ENCODE assay signal across 22 cellular contexts in the genomic region with DNA sequence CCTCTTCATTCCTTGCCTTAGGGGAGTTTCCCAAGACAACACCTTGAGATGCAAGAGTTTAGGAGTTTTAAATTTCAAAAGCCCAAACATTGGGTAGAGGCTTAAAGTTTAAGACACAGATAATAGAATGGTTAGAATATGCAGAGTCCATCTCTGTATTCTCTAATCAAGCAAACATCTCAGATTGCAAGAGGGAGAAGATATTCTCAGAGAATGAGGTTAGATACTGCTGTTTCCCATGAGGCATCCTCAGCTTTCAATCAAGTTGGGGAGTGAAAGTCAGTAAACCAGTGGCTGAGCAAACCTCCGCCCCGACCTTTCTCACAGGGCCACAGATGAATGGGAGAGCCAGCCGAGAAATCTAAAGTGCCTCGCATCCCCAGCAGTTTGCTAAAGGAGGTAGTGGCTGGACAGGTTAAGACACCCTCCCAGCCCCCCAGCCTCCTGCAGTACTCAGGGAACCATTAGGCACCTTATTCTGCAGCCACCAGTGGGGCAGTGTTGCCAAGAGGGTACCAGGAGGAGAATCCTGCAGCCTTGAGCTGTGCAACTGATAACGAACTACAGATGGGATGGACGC. TPM values are rescaled to one million over a fixed set of nuclear protein-coding genes. Genes with fewer than 3 reads are reported as not detected.
DNase-seq lines count a peak whose midpoint lies in the region; ATAC-seq and TF ChIP-seq lines count a peak whose summit lies in the region.
"Had no signal": no experiment of that assay in that cellular context is flagged by ENCODE, and none has a peak within 500 bp of the region (broad histone marks: within the 10 kb centered on the region; RNA-seq: fewer than 3 reads in every experiment).

No MANE protein-coding gene starts in this region.

- H3K4me1 Mint-ChIP-seq in WTC11, result peaks cover 34% of the 10 kb centered on the region

- H3K4me3 Mint-ChIP-seq in WTC11, result peak overlapping the region; percentile 35
- H3K4me3 Mint-ChIP-seq: HFFc6 had no signal

- H3K36me3 ChIP-seq in H7 (replicated peaks; ENCODE audit: control insufficient read depth, insufficient read depth, low read length) (no peaks in the 10 kb centered on the region; the same call in 1 of the 2 replicates), iPS-18a (ENCODE audit: control insufficient read depth, low read depth, low read length) (no peaks in the 10 kb centered on the region), upper lobe of right lung (no peaks in the 10 kb centered on the region), sigmoid colon (no peaks in the 10 kb centered on the region)
- H3K36me3 ChIP-seq: HAP-1, SJSA1 had no signal

- ATAC-seq in WTC11 (peak; percentile 85), upper lobe of right lung (no peak)

- DNase-seq in H7 (peak; percentile 57), WTC11 (ENCODE audit: low spot score) (peak; percentile 38), upper lobe of right lung (peak; percentile 56), NCI-H128 (lab: John Stamatoyannopoulos, UW; ENCODE audit: unreplicated experiment) (no peak), sigmoid colon (no peak)
- no peak for DNase-seq in stimulated activated CD4-positive, alpha-beta T cell treated with anti-CD3 and anti-CD28 coated beads, Interleukin-2, amount 100 ng/mL, for 24 hours
- DNase-seq: Calu3; DMS153; DND-41; HFFc6; NCI-H1092; NCI-H1436 treated with DMSO at 0.1 percent for 48 hours; NCI-H187 treated with DMSO at 0.1 percent for 48 hours; NCI-H446; NCI-H524 treated with DMSO at 0.1 percent for 48 hours; NCI-H82; NK-92 treated with Interleukin-12 subunit alpha and Interleukin-12 subunit beta, amount 100 ng/mL, for 24 hours; PC-9; Right ventricle myocardium superior had no signal

- intact Hi-C loops in upper lobe of right lung (cut with DNase I), result no loop called here
- intact Hi-C loops in sigmoid colon (cut with DNase I), result no loop called here

- H3K27me3 ChIP-seq in H7 (ENCODE audit: control insufficient read depth, insufficient read depth, low read length), result no peaks in the 10 kb centered on the region
- no peaks in the 10 kb centered on the region for H3K27me3 ChIP-seq in iPS-18a (ENCODE audit: control insufficient read depth, insufficient read depth, low read length)
- no peaks in the 10 kb centered on the region for H3K27me3 ChIP-seq in upper lobe of right lung
- no peaks in the 10 kb centered on the region for H3K27me3 ChIP-seq in sigmoid colon
- H3K27me3 ChIP-seq: SJSA1 had no signal

- H3K27ac ChIP-seq in iPS-18a (ENCODE audit: low read length) (peak overlapping the region; percentile 24), upper lobe of right lung (no peak overlapping the region), sigmoid colon (no peak overlapping the region)
- H3K27ac ChIP-seq: PC-9, SJSA1 had no signal

- WGBS in sigmoid colon, 2 donors, result 94 to 98% methylated on average over 6 of the region's 6 CpGs

- H3K9me3 ChIP-seq in iPS-18a (ENCODE audit: control insufficient read depth, low read depth, low read length) (no peaks in the 10 kb centered on the region), upper lobe of right lung (no peaks in the 10 kb centered on the region), sigmoid colon (no peaks in the 10 kb centered on the region)
- H3K9me3 ChIP-seq: HAP-1, SJSA1 had no signal

- H3K4me3 ChIP-seq in H7 (ENCODE audit: insufficient read depth, low read depth, low read length) (no peak overlapping the region), iPS-18a (ENCODE audit: low read length) (no peak overlapping the region), upper lobe of right lung (no peak overlapping the region), sigmoid colon (no peak overlapping the region)
- H3K4me3 ChIP-seq: HAP-1, PC-9, SJSA1 had no signal

- H3K27me3 Mint-ChIP-seq in WTC11 (ENCODE audit: low read depth), result no peaks in the 10 kb centered on the region

- peaks cover 12% of the 10 kb centered on the region for H3K4me1 ChIP-seq in iPS-18a (ENCODE audit: control insufficient read depth, low read depth, low read length)
- H3K4me1 ChIP-seq in upper lobe of right lung, result no peaks in the 10 kb centered on the region
- no peaks in the 10 kb centered on the region for H3K4me1 ChIP-seq in sigmoid colon
- H3K4me1 ChIP-seq: HAP-1, SJSA1 had no signal

- H3K27ac Mint-ChIP-seq in WTC11, result peak overlapping the region; percentile 93
- H3K27ac Mint-ChIP-seq: HFFc6 had no signal

- no peaks in the 10 kb centered on the region for H3K9me3 Mint-ChIP-seq in WTC11
- H3K9me3 Mint-ChIP-seq: HFFc6 had no signal

- H3K36me3 Mint-ChIP-seq in WTC11, result peaks cover 3% of the 10 kb centered on the region; the same call in 1 of the 2 replicates

- H3K9ac ChIP-seq in iPS-18a (ENCODE audit: low read length), result no peak overlapping the region

- CTCF ChIA-PET in WTC11 (lab: Charles Lee), result interaction anchor here (0.6 kb wide), 1 partner anchor 20 kb away, joined by 4 read pairs; no protein-coding TSS in a partner anchor

- TF ChIP-seq EP300 in sigmoid colon (IDR thresholded peaks at IDR 0.05), result no peak

- POLR2A ChIA-PET in WTC11 (lab: Charles Lee), result no interaction called here

- TF ChIP-seq POLR2A in sigmoid colon (IDR thresholded peaks at IDR 0.05), result no peak

- no peak for TF ChIP-seq CTCF in WTC11 (IDR thresholded peaks at IDR 0.05)
- no peak for TF ChIP-seq CTCF in upper lobe of right lung (IDR thresholded peaks at IDR 0.05)
- TF ChIP-seq CTCF in sigmoid colon (IDR thresholded peaks at IDR 0.05), result no peak

TF ChIP-seq in WTC11, 78 proteins besides CTCF, POLR2A, EP300 and RAD21 (continues in another document):
- TF ChIP-seq GRHL2 (CRISPR knock-in tag; IDR thresholded peaks at IDR 0.05; ENCODE audit: insufficient replicate concordance, severe bottlenecking) (no peak), NR3C1 (CRISPR knock-in tag; conservative IDR thresholded peaks at IDR 0.05; ENCODE audit: low read depth) (no peak), USF2 (CRISPR knock-in tag; IDR thresholded peaks at IDR 0.05) (no peak), ATF1 (CRISPR knock-in tag; IDR thresholded peaks at IDR 0.05) (no peak), OVOL2 (CRISPR knock-in tag; IDR thresholded peaks at IDR 0.05; ENCODE audit: borderline replicate concordance) (no peak), HMGXB4 (CRISPR knock-in tag; IDR thresholded peaks at IDR 0.05) (no peak), FOXJ3 (CRISPR knock-in tag; IDR thresholded peaks at IDR 0.05; ENCODE audit: borderline replicate concordance) (no peak), ZNF121 (CRISPR knock-in tag; IDR thresholded peaks at IDR 0.05) (no peak), CREB1 (CRISPR knock-in tag; IDR thresholded peaks at IDR 0.05) (no peak), SP1 (CRISPR knock-in tag; conservative IDR thresholded peaks at IDR 0.05) (no peak), ZNF138 (CRISPR knock-in tag; conservative IDR thresholded peaks at IDR 0.05) (no peak), ZNF671 (CRISPR knock-in tag; IDR thresholded peaks at IDR 0.05) (no peak), FOXP4 (CRISPR knock-in tag; IDR thresholded peaks at IDR 0.05) (no peak), TEAD4 (CRISPR knock-in tag; IDR thresholded peaks at IDR 0.05) (no peak), ZNF423 (CRISPR knock-in tag; IDR thresholded peaks at IDR 0.05) (no peak), EMX1 (CRISPR knock-in tag; IDR thresholded peaks at IDR 0.05) (no peak), MYBL2 (CRISPR knock-in tag; IDR thresholded peaks at IDR 0.05) (no peak)

RNA-seq across cellular contexts. Expression of gene FBXO36, which starts 30.0 kb away (rescaled TPM):
- total RNA-seq in H7 (2014; rRNA removed; shearing (Covaris generic)), result 7.9 and 10.2 TPM in 2 replicates
- total RNA-seq in WTC11 (2021) (4.0 to 5.3 TPM (median 4.6 TPM) in 3 replicates), upper lobe of right lung (1.8 TPM), sigmoid colon (1 to 10 TPM; 2.9 to 3.5 (median 3.1) TPM)
- polyA plus RNA-seq in sigmoid colon, result 1 to 10 TPM in 1 of 3 donors, under 1 TPM in 2; 0.90 to 2.4 (median 0.92) TPM

RNA-seq across cellular contexts. Expression of gene TRIP12, which starts 30.5 kb away (rescaled TPM):
- total RNA-seq in H7 (2014; rRNA removed; shearing (Covaris generic)), result 74.9 and 89.8 TPM in 2 replicates
- total RNA-seq in WTC11 (2021) (146 to 152 TPM (median 149 TPM) in 3 replicates), upper lobe of right lung (211 TPM), sigmoid colon (100 to 1,000 TPM; 144 to 168 (median 159) TPM)
- 10 to 100 TPM; 20.4 to 49.5 (median 23.8) TPM for polyA plus RNA-seq in sigmoid colon

Comparison
In these comparisons a context has a peak if more than half of its experiments do, and no peak if none do; other contexts are left out.
1. DNase-seq: peak in H7 (single experiment), WTC11 (single experiment) and upper lobe of right lung (single experiment); none in NCI-H128 (single experiment), sigmoid colon (single experiment) and stimulated activated CD4-positive, alpha-beta T cell treated with anti-CD3 and anti-CD28 coated beads, Interleukin-2, amount 100 ng/mL, for 24 hours (0 of 2).